In genomic region chr10:5446390-5446926, GRCh38 we compare ENCODE assay signal across 9 cellular contexts. TPM values are rescaled to one million over a fixed set of nuclear protein-coding genes. Genes with fewer than 3 reads are reported as not detected.
DNase-seq lines count a peak whose midpoint lies in the region; ATAC-seq, FAIRE-seq and TF ChIP-seq lines count a peak whose summit lies in the region.
"Had no signal": no experiment of that assay in that cellular context is flagged by ENCODE, and none has a peak within 500 bp of the region (broad histone marks: within the 10 kb centered on the region; RNA-seq: fewer than 3 reads in every experiment).

No MANE protein-coding gene starts in this region.

- no peaks in the 10 kb centered on the region; the same call in 1 of the 2 replicates for H3K36me3 ChIP-seq in MG63
- H3K36me3 ChIP-seq in breast epithelium = no peaks in the 10 kb centered on the region
- no peaks in the 10 kb centered on the region for H3K36me3 ChIP-seq in small intestine (ENCODE audit: control insufficient read depth in 2 of 2, insufficient read depth in 2 of 2, low read length in 2 of 2)

- CTCF ChIA-PET in AG04450 (lab: Charles Lee) = interaction anchor here (0.9 to 11.1 kb wide), 7 partner anchors 11 to 632 kb away, joined by 3 to 309 read pairs (median 4); no protein-coding TSS in a partner anchor

- H3K4me1 ChIP-seq in breast epithelium (no peaks in the 10 kb centered on the region), small intestine (ENCODE audit: control insufficient read depth in 2 of 2, insufficient read depth in 1 of 2, low read depth in 1 of 2, low read length in 1 of 2) (peaks cover 2 to 3% of the 10 kb centered on the region in 2 donors)

- H3K4me1 Mint-ChIP-seq in immature natural killer cell = peaks cover 25 to 32% of the 10 kb centered on the region in 2 donors

- 4 to 11% (median 7%) methylated on average over 22 to 23 of the region's 23 CpGs for WGBS in small intestine, 3 donors

- no peaks in the 10 kb centered on the region for H3K9me3 Mint-ChIP-seq in immature natural killer cell

- H3K27ac Mint-ChIP-seq in immature natural killer cell = peak overlapping the region in 2 of 6 donors; percentile 62 to 67

- no peaks in the 10 kb centered on the region for H3K27me3 ChIP-seq in AG04450 (ENCODE audit: control insufficient read depth, insufficient read depth, low read length)
- no peaks in the 10 kb centered on the region for H3K27me3 ChIP-seq in MG63
- H3K27me3 ChIP-seq in breast epithelium = no peaks in the 10 kb centered on the region
- no peaks in the 10 kb centered on the region for H3K27me3 ChIP-seq in small intestine (ENCODE audit: control insufficient read depth in 2 of 2, insufficient read depth in 2 of 2, low read length in 2 of 2)

- FAIRE-seq in small intestine (lab: Jason Lieb, UNC) = peak; percentile 71
- FAIRE-seq: GM18507 had no signal

- H3K27me3 Mint-ChIP-seq in immature natural killer cell (ENCODE audit: low read depth in 3 of 3) = no peaks in the 10 kb centered on the region

- DNase-seq in AG04450 (ENCODE audit: low read depth, low spot score) = peak; percentile 54
- DNase-seq in MG63 = peak; percentile 84
- DNase-seq in breast epithelium (ENCODE audit: low spot score in 2 of 2) = peak; percentile 84 to 90
- peak; percentile 59 to 71 (median 62) for DNase-seq in immature natural killer cell
- DNase-seq in small intestine = peak; percentile 97

- intact Hi-C loops in breast epithelium (cut with DNase I; ENCODE audit: low total_unique reads) = loop anchor here (10.0 kb wide), 1 partner anchor 178 kb away; no protein-coding TSS in a partner anchor

- H3K27ac ChIP-seq in AG04450 (ENCODE audit: low read depth, low read length) = peak overlapping the region; percentile 47
- peak overlapping the region; percentile 88 to 91 for H3K27ac ChIP-seq in breast epithelium
- peak overlapping the region; percentile 94 to 95 for H3K27ac ChIP-seq in small intestine (ENCODE audit: low read depth in 1 of 2, low read length in 1 of 2)

- H3K4me3 ChIP-seq in AG04450 (ENCODE audit: low read depth, low read length) (peak overlapping the region; percentile 84), MG63 (peak overlapping the region; percentile 43), WI38 (ENCODE audit: low read depth, low read length) (peak overlapping the region; percentile 58), breast epithelium (peak overlapping the region; percentile 43 to 68 (median 57)), small intestine (ENCODE audit: low read depth in 1 of 2, low read length in 2 of 2) (peak overlapping the region; percentile 75 to 77)

- ATAC-seq in GM19463 (IDR thresholded peaks at IDR 0.05; ENCODE audit: unreplicated experiment) = peak; percentile 43
- no peak for ATAC-seq in HG03442 (IDR thresholded peaks at IDR 0.05; ENCODE audit: unreplicated experiment)

- peak; percentile 68 for TF ChIP-seq POLR2A in breast epithelium (IDR thresholded peaks at IDR 0.05)

- H3K9me3 ChIP-seq in AG04450 (ENCODE audit: control insufficient read depth, insufficient read depth, low read length) (no peaks in the 10 kb centered on the region), MG63 (no peaks in the 10 kb centered on the region), breast epithelium (no peaks in the 10 kb centered on the region), small intestine (ENCODE audit: control insufficient read depth, low read depth) (no peaks in the 10 kb centered on the region)

- H3K4me3 Mint-ChIP-seq in immature natural killer cell = peak overlapping the region; percentile 70 to 79 (median 77)

- peaks cover 0 to under 1% (median 0%) of the 10 kb centered on the region in 3 donors for H3K36me3 Mint-ChIP-seq in immature natural killer cell

- POLR2A ChIA-PET in AG04450 (lab: Yijun Ruan, JAX) = interaction anchor here (0.5 to 2.2 kb wide), 13 partner anchors 11 to 413 kb away, joined by 3 to 16 read pairs (median 4); partner anchors contain the start of gene GDI2

- TF ChIP-seq CTCF in AG04450 (IDR thresholded peaks at IDR 0.05; ENCODE audit: low read depth, low read length) = no peak
- no peak for TF ChIP-seq CTCF in WI38 (IDR thresholded peaks at IDR 0.05; ENCODE audit: low read depth, low read length)
- no peak for TF ChIP-seq CTCF in breast epithelium (IDR thresholded peaks at IDR 0.05)

RNA-seq across cellular contexts. Expression of gene NET1, which starts 34.1 kb away (rescaled TPM):
- polyA plus RNA-seq in AG04450 (2011; rRNA removed) (39.1 and 46.8 TPM in 2 replicates), immature natural killer cell (1 to 10 TPM; 1.5 to 2.3 (median 2.3) TPM), small intestine (100 to 1,000 TPM in 2 of 3 donors, 10 to 100 TPM in 1; 58.0 to 187 (median 147) TPM)
- polyA minus RNA-seq in AG04450 (2011; rRNA and poly(A)+ RNA removed) = 95.1 and 112 TPM in 2 replicates
- 9.3 and 18.4 TPM in 2 replicates for total RNA-seq in MG63 (2014; rRNA removed; shearing (Covaris generic); ENCODE audit: low replicate concordance)
- 100 to 1,000 TPM in 2 of 3 donors, 10 to 100 TPM in 1; 87.2 to 179 (median 145) TPM for total RNA-seq in breast epithelium

RNA-seq across cellular contexts. Expression of gene TUBAL3, which starts 41.8 kb away (rescaled TPM):
- polyA plus RNA-seq in AG04450 (2011; rRNA removed) = not detected in 2 replicates
- polyA minus RNA-seq in AG04450 (2011; rRNA and poly(A)+ RNA removed) = not detected in 2 replicates
- not detected in 2 replicates for total RNA-seq in MG63 (2014; rRNA removed; shearing (Covaris generic); ENCODE audit: low replicate concordance)
- total RNA-seq in breast epithelium = 1 to 10 TPM in 2 of 3 donors, not detected in 1; 1.6 to 1.9 TPM
- not detected for polyA plus RNA-seq in immature natural killer cell
- 10 to 100 TPM; 11.4 to 97.7 (median 69.4) TPM for polyA plus RNA-seq in small intestine

RNA-seq across cellular contexts. Expression of gene CALML5, which starts 52.9 kb away (rescaled TPM):
- polyA plus RNA-seq in AG04450 (2011; rRNA removed) (not detected in 2 replicates), immature natural killer cell (not detected), small intestine (not detected)
- polyA minus RNA-seq in AG04450 (2011; rRNA and poly(A)+ RNA removed) = not detected in 2 replicates
- total RNA-seq in MG63 (2014; rRNA removed; shearing (Covaris generic); ENCODE audit: low replicate concordance) = not detected in 2 replicates
- 10 to 100 TPM in 2 of 3 donors, not detected in 1; 31.0 to 31.1 TPM for total RNA-seq in breast epithelium

Comparison
In these comparisons a context has a peak if more than half of its experiments do, and no peak if none do; other contexts are left out.
1. RNA of gene NET1, which starts 34.1 kb away (polyA plus RNA-seq): 58.0 to 187 TPM in small intestine and 39.1 to 46.8 TPM in AG04450; 1.5 to 2.3 TPM in immature natural killer cell; every median in the first group is over 10 times any median in the second.
2. RNA of gene TUBAL3, which starts 41.8 kb away (polyA plus RNA-seq): 11.4 to 97.7 TPM in small intestine; not detected in AG04450 and not detected in immature natural killer cell; every median in the first group is over 10 times any median in the second.
3. Peak in every context shown above with its lines, with median percentiles within 50 percentile points of each other: DNase-seq, H3K27ac ChIP-seq and H3K4me3 ChIP-seq.